8 cellular contexts compared by ENCODE assay signal in the genomic region with DNA sequence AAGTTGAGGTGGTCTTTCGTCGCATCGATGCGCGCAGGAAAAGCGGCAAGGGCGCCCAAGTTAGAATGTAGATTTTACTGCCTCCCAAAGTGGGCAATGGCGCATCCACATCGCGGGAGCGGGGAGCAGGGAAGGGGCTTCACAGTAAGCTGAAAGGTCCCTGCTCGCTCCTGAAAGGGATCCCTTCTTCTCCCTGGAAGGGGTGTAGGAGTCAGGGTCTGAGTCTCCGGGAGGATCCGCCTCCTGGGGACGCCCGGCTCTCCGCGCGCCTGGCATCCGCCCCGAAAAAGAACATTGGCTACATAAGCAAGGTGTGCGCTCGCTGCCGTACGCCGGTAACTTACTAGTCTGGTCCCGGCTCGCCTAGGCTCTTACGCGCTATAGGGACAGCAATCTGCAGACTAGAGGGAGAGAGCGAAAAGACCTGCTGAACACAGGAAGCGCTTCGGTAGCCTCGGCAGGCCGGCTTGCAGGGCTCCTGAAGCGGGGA. TPM values are rescaled to one million over a fixed set of nuclear protein-coding genes. Genes with fewer than 3 reads are reported as not detected.
A peak's percentile ranks its signal among the peaks of the same experiment; 100 is the strongest.
DNase-seq lines count a peak whose midpoint lies in the region; ATAC-seq and TF ChIP-seq lines count a peak whose summit lies in the region.

No MANE protein-coding gene starts in this region.

- TF ChIP-seq CTCF in upper lobe of right lung (IDR thresholded peaks at IDR 0.05), result no peak

- H3K36me3 Mint-ChIP-seq in naive thymus-derived CD4-positive, alpha-beta T cell, result peaks cover 0 to 5% (median 0%) of the 10 kb centered on the region in 5 donors

- no peak overlapping the region for H3K27ac ChIP-seq in naive thymus-derived CD4-positive, alpha-beta T cell (ENCODE audit: low read depth, low read length)
- peak overlapping the region; percentile 73 for H3K27ac ChIP-seq in upper lobe of right lung

- H3K27ac Mint-ChIP-seq in naive thymus-derived CD4-positive, alpha-beta T cell, result no peak overlapping the region

- peaks cover 6 to 27% (median 16%) of the 10 kb centered on the region in 7 donors for H3K4me1 Mint-ChIP-seq in naive thymus-derived CD4-positive, alpha-beta T cell

- no peak for ATAC-seq in naive thymus-derived CD4-positive, alpha-beta T cell
- peak; percentile 14 for ATAC-seq in upper lobe of right lung
- ATAC-seq in GM18858 (IDR thresholded peaks at IDR 0.05; ENCODE audit: unreplicated experiment), result no peak

- CTCF ChIA-PET in naive thymus-derived CD4-positive, alpha-beta T cell (lab: Charles Lee), result no interaction called here

- H3K4me3 Mint-ChIP-seq in naive thymus-derived CD4-positive, alpha-beta T cell, result peak overlapping the region; percentile 62 to 84 (median 72)

- peaks cover 0 to 4% of the 10 kb centered on the region in 2 donors for H3K4me1 ChIP-seq in naive thymus-derived CD4-positive, alpha-beta T cell (ENCODE audit: control insufficient read depth in 2 of 2, insufficient read depth in 2 of 2, low read length in 2 of 2)
- peaks cover 40% of the 10 kb centered on the region for H3K4me1 ChIP-seq in upper lobe of right lung

- H3K9me3 ChIP-seq in naive thymus-derived CD4-positive, alpha-beta T cell (ENCODE audit: control insufficient read depth in 2 of 3, low read length in 3 of 3), result no peaks in the 10 kb centered on the region
- no peaks in the 10 kb centered on the region for H3K9me3 ChIP-seq in upper lobe of right lung

- H3K9me3 Mint-ChIP-seq in naive thymus-derived CD4-positive, alpha-beta T cell, result no peaks in the 10 kb centered on the region

- POLR2A ChIA-PET in naive thymus-derived CD4-positive, alpha-beta T cell (lab: Charles Lee), result no interaction called here

- peaks cover 0 to 16% of the 10 kb centered on the region in 2 donors for H3K27me3 ChIP-seq in naive thymus-derived CD4-positive, alpha-beta T cell (ENCODE audit: control insufficient read depth in 2 of 2, insufficient read depth in 2 of 2, low read length in 2 of 2)
- H3K27me3 ChIP-seq in upper lobe of right lung, result peaks cover 16% of the 10 kb centered on the region

- DNase-seq in DMS79 treated with DMSO at 0.1 percent for 48 hours (lab: John Stamatoyannopoulos, UW) (peak; percentile 23), DMS79 (lab: John Stamatoyannopoulos, UW) (no peak), NCI-H2029 (lab: John Stamatoyannopoulos, UW) (peak; percentile 62), fibroblast of peridontal ligament (ENCODE audit: extremely low read depth) (peak; percentile 61), upper lobe of right lung (peak; percentile 81)
- DNase-seq in activated CD8-positive, alpha-beta memory T cell treated with anti-CD3 and anti-CD28 coated beads, Interleukin-2, amount 50 U/mL, for 48 hours, result peak; percentile 57
- DNase-seq in naive thymus-derived CD4-positive, alpha-beta T cell, result peak in 5 of 9 donors; percentile 4 to 14 (median 7)

- peaks cover 50 to 86% (median 53%) of the 10 kb centered on the region in 5 donors for H3K27me3 Mint-ChIP-seq in naive thymus-derived CD4-positive, alpha-beta T cell

- H3K36me3 ChIP-seq in naive thymus-derived CD4-positive, alpha-beta T cell (ENCODE audit: control insufficient read depth in 2 of 3, insufficient read depth in 3 of 3, low read length in 3 of 3), result no peaks in the 10 kb centered on the region
- H3K36me3 ChIP-seq in upper lobe of right lung, result no peaks in the 10 kb centered on the region

- intact Hi-C loops in naive thymus-derived CD4-positive, alpha-beta T cell (cut with micrococcal nuclease), result no loop called here
- intact Hi-C loops in upper lobe of right lung (cut with DNase I), result loop anchor here (10.0 kb wide), 1 partner anchor 52 kb away; no protein-coding TSS in a partner anchor

- H3K4me3 ChIP-seq in naive thymus-derived CD4-positive, alpha-beta T cell (ENCODE audit: low read length), result peak overlapping the region; percentile 33
- peak overlapping the region; percentile 75 for H3K4me3 ChIP-seq in upper lobe of right lung

RNA-seq across cellular contexts. Expression of gene UNC5B, which starts 0.8 kb away (rescaled TPM):
- total RNA-seq in naive thymus-derived CD4-positive, alpha-beta T cell, result under 1 TPM in 2 of 5 experiments, not detected in 3; 0.08 TPM
- polyA plus RNA-seq in naive thymus-derived CD4-positive, alpha-beta T cell, result not detected
- total RNA-seq in upper lobe of right lung, result 16.0 TPM

Comparison
In these comparisons a context has a peak if more than half of its experiments do, and no peak if none do; other contexts are left out.
1. RNA of gene UNC5B, which starts 0.8 kb away (total RNA-seq): 16.0 TPM in upper lobe of right lung (single experiment); 0.08 TPM in naive thymus-derived CD4-positive, alpha-beta T cell; every median in the first group is over 10 times any median in the second.